ENCODE assay signal across 8 cellular contexts in the genomic region with DNA sequence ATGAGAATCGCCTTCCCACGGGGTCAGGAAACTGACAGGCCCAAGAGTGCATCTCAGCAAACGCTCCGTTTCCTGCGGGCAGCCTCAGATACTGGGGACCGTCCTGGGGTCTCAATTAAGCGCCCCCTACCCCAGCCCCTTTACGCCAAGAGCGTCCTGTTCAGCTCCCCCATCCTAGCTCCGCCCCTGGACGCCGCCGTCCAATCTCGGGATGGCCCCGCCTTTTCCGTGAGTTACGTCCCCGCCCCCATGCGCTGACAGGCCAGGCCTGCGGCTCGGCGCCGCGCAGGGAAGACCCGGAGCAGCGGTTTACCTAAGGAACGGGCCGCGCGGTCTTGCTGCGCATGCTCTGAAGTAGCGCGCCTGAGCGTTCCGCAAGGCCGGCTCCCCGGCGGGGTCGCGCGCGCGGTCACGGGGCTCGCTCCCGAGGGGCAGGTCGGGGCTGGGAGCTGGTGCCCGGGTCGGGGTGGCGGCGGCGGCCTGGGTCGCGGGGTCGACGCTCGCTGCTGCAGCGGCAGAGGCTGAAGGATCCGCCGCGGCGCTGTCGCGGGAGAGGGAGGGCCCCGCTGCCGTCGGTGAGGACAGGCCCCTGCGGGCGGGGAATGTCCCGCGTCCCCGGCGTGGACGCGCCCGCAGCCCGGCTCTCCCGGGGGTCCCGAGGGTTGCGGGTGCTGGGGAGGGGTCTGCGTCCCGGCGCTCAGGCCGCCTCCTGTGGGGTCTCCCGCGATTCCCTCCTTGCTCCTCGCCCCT. TPM values are rescaled to one million over a fixed set of nuclear protein-coding genes. Genes with fewer than 3 reads are reported as not detected.
A peak's percentile ranks its signal among the peaks of the same experiment; 100 is the strongest.
DNase-seq lines count a peak whose midpoint lies in the region; ATAC-seq, FAIRE-seq and TF ChIP-seq lines count a peak whose summit lies in the region.

TSS of gene FLYWCH1 (plus strand) at position 352 of the 750 bp plus-strand sequence. CDS start 17,755 bp downstream, outside the sequence.

- ATAC-seq in GM18508 (IDR thresholded peaks at IDR 0.05; ENCODE audit: insufficient read depth, unreplicated experiment) (peak; percentile 61), HG02981 (IDR thresholded peaks at IDR 0.05; ENCODE audit: unreplicated experiment) (peak; percentile 95)

- FAIRE-seq in urothelium cell line (lab: Jason Lieb, UNC) = peak; percentile 92

- H3K27ac ChIP-seq in ascending aorta = peak within 1 kb of the TSS; percentile 83 to 88
- H3K27ac ChIP-seq in right atrium auricular region = peak within 1 kb of the TSS; percentile 87 to 93

- DNase-seq in NCI-H2029 (lab: John Stamatoyannopoulos, UW) (peak; percentile 96), ascending aorta (ENCODE audit: low spot score in 2 of 2) (peak; percentile 92 to 99), right atrium auricular region (ENCODE audit: low spot score) (peak; percentile 98), pulmonary artery endothelial cell (ENCODE audit: low read depth, low spot score) (peak; percentile 91), urothelium cell line (ENCODE audit: low spot score) (peak; percentile 98)
- peak; percentile 99 for DNase-seq in T-helper 2 cell treated with Interferon-gamma antibody and Interleukin-4, amounts not matched to agents 5 μg/mL and 100 μg/mL, for 36 hours (ENCODE audit: low spot score)

- H3K9me3 Mint-ChIP-seq in T-helper 2 cell treated with Interferon-gamma antibody and Interleukin-4, amounts not matched to agents 5 μg/mL and 100 μg/mL, for 36 hours = no peaks in the 10 kb centered on the region

- TF ChIP-seq CTCF in ascending aorta (IDR thresholded peaks at IDR 0.05) (no peak), right atrium auricular region (IDR thresholded peaks at IDR 0.05) (no peak)

- peaks cover 8% of the 10 kb centered on the region for H3K27me3 Mint-ChIP-seq in T-helper 2 cell treated with Interferon-gamma antibody and Interleukin-4, amounts not matched to agents 5 μg/mL and 100 μg/mL, for 36 hours (ENCODE audit: low read depth)

- peak within 1 kb of the TSS; percentile 90 for H3K4me3 Mint-ChIP-seq in T-helper 2 cell treated with Interferon-gamma antibody and Interleukin-4, amounts not matched to agents 5 μg/mL and 100 μg/mL, for 36 hours

- intact Hi-C loops in ascending aorta (cut with DNase I) = loop anchor here (5.0 to 10.0 kb wide), 3 partner anchors 44 to 377 kb away; partner anchors contain the start of genes CEMP1, PDPK1 and PKMYT1

- peaks cover 17% of the 10 kb centered on the region for H3K4me1 Mint-ChIP-seq in T-helper 2 cell treated with Interferon-gamma antibody and Interleukin-4, amounts not matched to agents 5 μg/mL and 100 μg/mL, for 36 hours (ENCODE audit: low read depth)

- H3K4me3 ChIP-seq in ascending aorta (peak within 1 kb of the TSS; percentile 73 to 87), right atrium auricular region (peak within 1 kb of the TSS; percentile 76 to 94)

- H3K9me3 ChIP-seq in ascending aorta (no peaks in the 10 kb centered on the region), right atrium auricular region (no peaks in the 10 kb centered on the region)

- no peaks in the 10 kb centered on the region for H3K27me3 ChIP-seq in ascending aorta
- no peaks in the 10 kb centered on the region for H3K27me3 ChIP-seq in right atrium auricular region

- H3K4me1 ChIP-seq in ascending aorta (peaks cover 0 to 15% of the 10 kb centered on the region in 2 donors), right atrium auricular region (peaks cover 0 to 23% of the 10 kb centered on the region in 2 donors)

- peaks cover 11% of the 10 kb centered on the region for H3K36me3 Mint-ChIP-seq in T-helper 2 cell treated with Interferon-gamma antibody and Interleukin-4, amounts not matched to agents 5 μg/mL and 100 μg/mL, for 36 hours (ENCODE audit: low read depth)

- peak within 1 kb of the TSS; percentile 83 for H3K27ac Mint-ChIP-seq in T-helper 2 cell treated with Interferon-gamma antibody and Interleukin-4, amounts not matched to agents 5 μg/mL and 100 μg/mL, for 36 hours

- H3K36me3 ChIP-seq in ascending aorta (peaks cover 11 to 20% of the 10 kb centered on the region in 2 donors), right atrium auricular region (peaks cover 19% of the 10 kb centered on the region)

RNA-seq across cellular contexts. Expression of gene FLYWCH1, which starts in this region (rescaled TPM):
- total RNA-seq in ascending aorta (74.3 TPM), right atrium auricular region (10 to 100 TPM; 31.5 to 37.8 TPM), pulmonary artery endothelial cell (32.5 and 33.4 TPM in 2 replicates)

Comparison
In these comparisons a context has a peak if more than half of its experiments do, and no peak if none do; other contexts are left out.
1. Peak in every context shown above with its lines: DNase-seq, ATAC-seq, H3K4me3 ChIP-seq and H3K27ac ChIP-seq.